30 cellular contexts compared by ENCODE assay signal in the genomic region with DNA sequence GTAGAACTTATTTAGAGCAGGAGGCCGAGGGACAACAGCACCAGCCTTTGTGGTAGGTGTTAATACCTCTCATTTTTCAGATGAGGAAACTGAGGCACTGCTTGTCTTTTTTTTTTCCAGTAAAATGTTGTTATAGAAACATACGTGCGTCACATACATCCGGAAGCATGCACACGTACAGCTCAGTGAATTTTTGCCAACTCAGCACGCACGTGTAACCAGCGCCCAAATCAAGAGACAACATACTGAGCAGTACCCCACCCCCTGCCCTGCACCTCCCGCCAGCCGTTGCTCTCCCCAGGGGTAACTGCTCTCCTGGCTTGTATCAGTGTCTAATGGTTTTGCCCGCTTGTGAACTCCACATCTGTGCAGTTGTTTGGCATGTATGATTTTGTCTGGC.
"Had no signal": no experiment of that assay in that cellular context is flagged by ENCODE, and none has a peak within 500 bp of the region (broad histone marks: within the 10 kb centered on the region; RNA-seq: fewer than 3 reads in every experiment).

No MANE protein-coding gene starts in this region.

- H3K27ac ChIP-seq: brain microvascular endothelial cell, VCaP had no signal

- H3K27me3 ChIP-seq: brain microvascular endothelial cell had no signal

- H3K9me3 Mint-ChIP-seq: activated B cell treated with CpG ODN at 0.5 μM for 24 hours; activated CD4-positive, alpha-beta memory T cell treated with anti-CD3 and anti-CD28 coated beads for 36 hours; activated naive CD4-positive, alpha-beta T cell treated with anti-CD3 and anti-CD28 coated beads, Interleukin-2, amount 10 ng/mL, durations not matched to agents 7 days and 5 days; activated naive CD8-positive, alpha-beta T cell treated with anti-CD3 and anti-CD28 coated beads, Interleukin-2, amount 50 U/mL, for 24 hours; activated T-cell treated with anti-CD3 and anti-CD28 coated beads, Interleukin-2, amount 50 U/mL, for 4 hours; activated T-helper 1 cell treated with anti-CD3 and anti-CD28 coated beads, Interleukin-12 subunit alpha, Interleukin-12 subunit beta, Interleukin-2, Interleukin-4 antibody, amounts not matched to agents 30 ng/mL and 10 ng/mL and 1 ng/mL, durations not matched to agents 14 hours and 24 hours and 36 hours had no signal

- H3K36me3 Mint-ChIP-seq: activated CD4-positive, alpha-beta memory T cell treated with anti-CD3 and anti-CD28 coated beads for 36 hours; activated naive CD4-positive, alpha-beta T cell treated with anti-CD3 and anti-CD28 coated beads, Interleukin-2, amount 10 ng/mL, durations not matched to agents 7 days and 5 days had no signal

- H3K27ac Mint-ChIP-seq: activated B cell treated with CpG ODN at 0.5 μM for 24 hours; activated CD4-positive, alpha-beta memory T cell treated with anti-CD3 and anti-CD28 coated beads for 36 hours; activated naive CD4-positive, alpha-beta T cell treated with anti-CD3 and anti-CD28 coated beads, Interleukin-2, amount 10 ng/mL, durations not matched to agents 7 days and 5 days; activated naive CD8-positive, alpha-beta T cell; activated naive CD8-positive, alpha-beta T cell treated with anti-CD3 and anti-CD28 coated beads, Interleukin-2, amount 50 U/mL, for 24 hours; activated T-helper 1 cell treated with anti-CD3 and anti-CD28 coated beads, Interleukin-12 subunit alpha, Interleukin-12 subunit beta, Interleukin-2, Interleukin-4 antibody, amounts not matched to agents 30 ng/mL and 10 ng/mL and 1 ng/mL, durations not matched to agents 14 hours and 24 hours and 36 hours had no signal

- DNase-seq: activated B cell treated with CpG ODN at 0.5 μM for 24 hours; activated CD4-positive, alpha-beta memory T cell treated with anti-CD3 and anti-CD28 coated beads for 36 hours; activated CD4-positive, alpha-beta T cell treated with anti-CD3 and anti-CD28 coated beads for 4 hours; activated CD4-positive, alpha-beta T cell treated with anti-CD3 and anti-CD28 coated beads, Interleukin-2, amount 50 U/mL, for 1 hour; activated CD4-positive, CD25-positive, alpha-beta regulatory T cell treated with anti-CD3 and anti-CD28 coated beads, Interleukin-2, amount 50 U/mL, for 72 hours; activated CD8-positive, alpha-beta memory T cell treated with anti-CD3 and anti-CD28 coated beads, Interleukin-2, amount 50 U/mL, for 4 hours; activated effector memory CD4-positive, alpha-beta T cell treated with Interleukin-2 at 50 U/mL for 16 hours; activated naive CD4-positive, alpha-beta T cell treated with anti-CD3 and anti-CD28 coated beads, Interleukin-2, amount 10 ng/mL, durations not matched to agents 7 days and 5 days; activated naive CD8-positive, alpha-beta T cell treated with anti-CD3 and anti-CD28 coated beads, Interleukin-2, amount 50 U/mL, for 24 hours; activated T-cell treated with anti-CD3 and anti-CD28 coated beads for 4 hours; activated T-cell treated with anti-CD3 and anti-CD28 coated beads, Interleukin-2, amount 50 U/mL, for 4 hours; anterior cingulate cortex; brain microvascular endothelial cell; central memory CD4-positive, alpha-beta T cell; NCI-H1105 treated with DMSO at 0.1 percent for 48 hours; NCI-H1436; NCI-H1694; NCI-H1930; NCI-H2081 treated with DMSO at 0.1 percent for 48 hours; NCI-H345; NCI-H524 treated with DMSO at 0.1 percent for 48 hours; SW 1271; T-helper 1 cell; T-helper 2 cell; T-helper 9 cell had no signal

- H3K4me3 Mint-ChIP-seq: activated B cell treated with CpG ODN at 0.5 μM for 24 hours; activated CD4-positive, alpha-beta memory T cell treated with anti-CD3 and anti-CD28 coated beads for 36 hours; activated naive CD4-positive, alpha-beta T cell treated with anti-CD3 and anti-CD28 coated beads, Interleukin-2, amount 10 ng/mL, durations not matched to agents 7 days and 5 days; activated naive CD8-positive, alpha-beta T cell; activated naive CD8-positive, alpha-beta T cell treated with anti-CD3 and anti-CD28 coated beads, Interleukin-2, amount 50 U/mL, for 24 hours; activated T-cell treated with anti-CD3 and anti-CD28 coated beads, Interleukin-2, amount 50 U/mL, for 4 hours; activated T-helper 1 cell treated with anti-CD3 and anti-CD28 coated beads, Interleukin-12 subunit alpha, Interleukin-12 subunit beta, Interleukin-2, Interleukin-4 antibody, amounts not matched to agents 30 ng/mL and 10 ng/mL and 1 ng/mL, durations not matched to agents 14 hours and 24 hours and 36 hours had no signal

- H3K4me1 Mint-ChIP-seq: activated naive CD4-positive, alpha-beta T cell treated with anti-CD3 and anti-CD28 coated beads, Interleukin-2, amount 10 ng/mL, durations not matched to agents 7 days and 5 days had no signal

- H3K27me3 Mint-ChIP-seq: activated B cell treated with CpG ODN at 0.5 μM for 24 hours; activated CD4-positive, alpha-beta memory T cell treated with anti-CD3 and anti-CD28 coated beads for 36 hours; activated naive CD4-positive, alpha-beta T cell treated with anti-CD3 and anti-CD28 coated beads, Interleukin-2, amount 10 ng/mL, durations not matched to agents 7 days and 5 days; activated naive CD8-positive, alpha-beta T cell; activated naive CD8-positive, alpha-beta T cell treated with anti-CD3 and anti-CD28 coated beads, Interleukin-2, amount 50 U/mL, for 24 hours had no signal

- H3K36me3 ChIP-seq: brain microvascular endothelial cell had no signal

- ATAC-seq: activated naive CD8-positive, alpha-beta T cell treated with anti-CD3 and anti-CD28 coated beads, Interleukin-2, amount 50 U/mL, for 24 hours; activated T-cell treated with anti-CD3 and anti-CD28 coated beads, Interleukin-2, amount 50 U/mL, for 4 hours; Panc1; Right ventricle myocardium inferior had no signal
